In the genomic region with DNA sequence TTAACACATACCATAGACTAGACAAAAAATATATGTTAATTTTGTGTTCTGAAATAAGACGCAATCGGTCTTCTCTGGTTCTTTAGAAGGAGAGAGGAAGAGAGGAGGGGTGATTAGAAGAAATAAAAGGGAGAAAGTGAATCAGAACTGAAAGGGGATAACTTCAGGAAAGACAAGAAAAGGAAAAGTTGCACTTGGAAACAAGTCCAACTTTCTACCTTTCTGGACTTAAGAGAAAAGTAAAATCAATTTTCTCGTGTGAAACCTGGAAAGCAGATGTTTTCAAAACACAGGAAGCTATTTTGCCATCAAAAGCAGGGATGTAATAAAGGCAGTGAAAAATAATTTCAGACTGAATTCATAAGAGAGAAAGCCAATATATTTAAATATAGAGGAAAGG, we compare ENCODE assay signal across 10 cellular contexts. TPM values are rescaled to one million over a fixed set of nuclear protein-coding genes. Genes with fewer than 3 reads are reported as not detected.
DNase-seq lines count a peak whose midpoint lies in the region; ATAC-seq and TF ChIP-seq lines count a peak whose summit lies in the region.
"Had no signal": no experiment of that assay in that cellular context is flagged by ENCODE, and none has a peak within 500 bp of the region (broad histone marks: within the 10 kb centered on the region; RNA-seq: fewer than 3 reads in every experiment).

No MANE protein-coding gene starts in this region.

- intact Hi-C loops in Calu3 (cut with micrococcal nuclease; ENCODE audit: unreplicated experiment) (loop anchor here (5.0 to 10.0 kb wide), 2 partner anchors 132 to 395 kb away; no protein-coding TSS in a partner anchor), esophagus muscularis mucosa (cut with DNase I) (loop anchor here (10.0 kb wide), 1 partner anchor 965 kb away; a partner anchor contains a TSS)

- TSS peak; percentile 49 for BruUV-seq in Calu3 (replicated peaks; lab: Mats Ljungman, UMichigan)

- H3K4me1 Mint-ChIP-seq in Calu3 (ENCODE audit: low read depth, unreplicated experiment) = peaks cover 20% of the 10 kb centered on the region

- TF ChIP-seq EP300 in esophagus muscularis mucosa (IDR thresholded peaks at IDR 0.05) = no peak

- ATAC-seq in GM21367 (IDR thresholded peaks at IDR 0.05; ENCODE audit: unreplicated experiment) (no peak), HG02759 (IDR thresholded peaks at IDR 0.05; ENCODE audit: unreplicated experiment) (no peak)
- ATAC-seq: foreskin keratinocyte had no signal

- peak overlapping the region; percentile 60 for H3K27ac Mint-ChIP-seq in Calu3 (ENCODE audit: unreplicated experiment)

- CTCF ChIA-PET in Calu3 (lab: Charles Lee) = interaction anchor here (0.7 kb wide), 1 partner anchor 12 kb away, joined by 3 read pairs; a partner anchor contains a TSS

- no peaks in the 10 kb centered on the region for H3K9me3 Mint-ChIP-seq in Calu3 (ENCODE audit: low read depth, unreplicated experiment)

- H3K9ac ChIP-seq in rectal smooth muscle tissue (ENCODE audit: low read length) = no peak overlapping the region

- TF ChIP-seq POLR2A in esophagus muscularis mucosa (IDR thresholded peaks at IDR 0.05; ENCODE audit: low read depth) = no peak

- H3K9me3 ChIP-seq in SJCRH30 (replicated peaks) = no peaks in the 10 kb centered on the region
- no peaks in the 10 kb centered on the region for H3K9me3 ChIP-seq in esophagus muscularis mucosa

- peaks cover 5% of the 10 kb centered on the region; the same call in 1 of the 2 replicates for H3K4me1 ChIP-seq in SJCRH30
- H3K4me1 ChIP-seq in esophagus muscularis mucosa = peaks cover 18 to 67% (median 50%) of the 10 kb centered on the region in 4 donors
- peaks cover 17% of the 10 kb centered on the region for H3K4me1 ChIP-seq in rectal smooth muscle tissue (ENCODE audit: control insufficient read depth, insufficient read depth, low read length)

- peaks cover 36% of the 10 kb centered on the region for H3K27me3 Mint-ChIP-seq in Calu3 (ENCODE audit: unreplicated experiment)

- H3K36me3 ChIP-seq in SJCRH30 = no peaks in the 10 kb centered on the region
- H3K36me3 ChIP-seq in esophagus muscularis mucosa = no peaks in the 10 kb centered on the region
- no peaks in the 10 kb centered on the region for H3K36me3 ChIP-seq in rectal smooth muscle tissue (ENCODE audit: control insufficient read depth, insufficient read depth, low read length)

- 45% methylated on average over 3 of the region's 3 CpGs for WGBS in esophagus muscularis mucosa

- peaks cover 42% of the 10 kb centered on the region for H3K36me3 Mint-ChIP-seq in Calu3 (ENCODE audit: insufficient read depth, unreplicated experiment)

- no peak overlapping the region for H3K27ac ChIP-seq in SJCRH30
- H3K27ac ChIP-seq in esophagus muscularis mucosa (replicated peaks in 1 of 4) = peak overlapping the region; percentile 92 to 96 (median 94)
- H3K27ac ChIP-seq in rectal smooth muscle tissue (ENCODE audit: low read depth, low read length) = peak overlapping the region; percentile 88
- H3K27ac ChIP-seq: foreskin keratinocyte had no signal

- DNase-seq in Calu3 = no peak
- no peak for DNase-seq in SJCRH30
- no peak for DNase-seq in esophagus muscularis mucosa (ENCODE audit: extremely low spot score)
- no peak for DNase-seq in NCI-H446 treated with DMSO at 0.1 percent for 48 hours (lab: John Stamatoyannopoulos, UW)
- DNase-seq in NCI-H524 (lab: John Stamatoyannopoulos, UW) = no peak
- DNase-seq: OCI-M1 had no signal

- no peaks in the 10 kb centered on the region for H3K27me3 ChIP-seq in SJCRH30
- peaks cover 0 to 25% (median 11%) of the 10 kb centered on the region in 4 donors for H3K27me3 ChIP-seq in esophagus muscularis mucosa
- no peaks in the 10 kb centered on the region for H3K27me3 ChIP-seq in rectal smooth muscle tissue (ENCODE audit: control insufficient read depth, insufficient read depth, low read length)
- H3K27me3 ChIP-seq: foreskin keratinocyte had no signal

- no peak overlapping the region for H3K4me3 Mint-ChIP-seq in Calu3 (ENCODE audit: low read depth, unreplicated experiment)

- no peak for TF ChIP-seq CTCF in Calu3 (IDR thresholded peaks at IDR 0.05; ENCODE audit: unreplicated experiment)
- no peak for TF ChIP-seq CTCF in esophagus muscularis mucosa (IDR thresholded peaks at IDR 0.05)

- H3K4me3 ChIP-seq in SJCRH30 = peak overlapping the region; percentile 80
- peak overlapping the region; percentile 76 to 86 (median 84) for H3K4me3 ChIP-seq in esophagus muscularis mucosa
- peak overlapping the region; percentile 83 for H3K4me3 ChIP-seq in rectal smooth muscle tissue (ENCODE audit: low read length)

RNA-seq across cellular contexts. Expression of a gene that starts 11.9 kb away (rescaled TPM):
- total RNA-seq in Calu3 (2022) (13.6 and 17.8 TPM in 2 replicates), esophagus muscularis mucosa (10 to 100 TPM; 25.7 to 53.0 (median 30.6) TPM)
- total RNA-seq in SJCRH30 (2014; rRNA removed; shearing (Covaris generic)) = 4.4 and 5.1 TPM in 2 replicates
